ENCODE assay signal across 1 cellular context in the genomic region with DNA sequence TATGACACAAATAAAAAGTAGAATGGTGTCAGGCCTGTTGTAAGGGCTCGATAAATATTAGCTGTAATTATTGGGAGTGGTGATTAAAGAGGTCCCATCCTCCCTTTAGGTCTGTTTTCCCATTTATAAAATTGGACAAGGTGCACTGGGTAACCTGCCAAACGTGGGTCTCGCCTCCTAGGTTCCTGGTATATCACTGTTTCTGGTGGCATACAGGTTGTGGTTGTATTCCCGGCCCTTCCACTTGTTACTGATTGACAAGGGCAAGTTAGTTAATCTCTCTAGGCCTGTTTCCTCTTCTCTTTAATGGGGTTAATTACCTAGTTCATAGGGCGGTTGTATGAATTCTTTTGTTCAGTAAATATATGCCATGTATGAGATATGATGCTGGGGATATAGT.
TF ChIP-seq lines count a peak whose summit lies in the region.

No MANE protein-coding gene starts in this region.

TF ChIP-seq in liver, 16 proteins besides CTCF, POLR2A, EP300 and RAD21 (continued from another document):
- TF ChIP-seq, protein P1, sequence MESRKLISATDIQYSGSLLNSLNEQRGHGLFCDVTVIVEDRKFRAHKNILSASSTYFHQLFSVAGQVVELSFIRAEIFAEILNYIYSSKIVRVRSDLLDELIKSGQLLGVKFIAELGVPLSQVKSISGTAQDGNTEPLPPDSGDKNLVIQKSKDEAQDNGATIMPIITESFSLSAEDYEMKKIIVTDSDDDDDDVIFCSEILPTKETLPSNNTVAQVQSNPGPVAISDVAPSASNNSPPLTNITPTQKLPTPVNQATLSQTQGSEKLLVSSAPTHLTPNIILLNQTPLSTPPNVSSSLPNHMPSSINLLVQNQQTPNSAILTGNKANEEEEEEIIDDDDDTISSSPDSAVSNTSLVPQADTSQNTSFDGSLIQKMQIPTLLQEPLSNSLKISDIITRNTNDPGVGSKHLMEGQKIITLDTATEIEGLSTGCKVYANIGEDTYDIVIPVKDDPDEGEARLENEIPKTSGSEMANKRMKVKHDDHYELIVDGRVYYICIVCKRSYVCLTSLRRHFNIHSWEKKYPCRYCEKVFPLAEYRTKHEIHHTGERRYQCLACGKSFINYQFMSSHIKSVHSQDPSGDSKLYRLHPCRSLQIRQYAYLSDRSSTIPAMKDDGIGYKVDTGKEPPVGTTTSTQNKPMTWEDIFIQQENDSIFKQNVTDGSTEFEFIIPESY (IDR thresholded peaks at IDR 0.05): no peak
- TF ChIP-seq EGR1 (IDR thresholded peaks at IDR 0.05; ENCODE audit: low read depth in 2 of 2) (no peak), HNF4A (conservative IDR thresholded peaks at IDR 0.05) (no peak)
